Comparison of ENCODE assay signal across 8 cellular contexts in the genomic region with DNA sequence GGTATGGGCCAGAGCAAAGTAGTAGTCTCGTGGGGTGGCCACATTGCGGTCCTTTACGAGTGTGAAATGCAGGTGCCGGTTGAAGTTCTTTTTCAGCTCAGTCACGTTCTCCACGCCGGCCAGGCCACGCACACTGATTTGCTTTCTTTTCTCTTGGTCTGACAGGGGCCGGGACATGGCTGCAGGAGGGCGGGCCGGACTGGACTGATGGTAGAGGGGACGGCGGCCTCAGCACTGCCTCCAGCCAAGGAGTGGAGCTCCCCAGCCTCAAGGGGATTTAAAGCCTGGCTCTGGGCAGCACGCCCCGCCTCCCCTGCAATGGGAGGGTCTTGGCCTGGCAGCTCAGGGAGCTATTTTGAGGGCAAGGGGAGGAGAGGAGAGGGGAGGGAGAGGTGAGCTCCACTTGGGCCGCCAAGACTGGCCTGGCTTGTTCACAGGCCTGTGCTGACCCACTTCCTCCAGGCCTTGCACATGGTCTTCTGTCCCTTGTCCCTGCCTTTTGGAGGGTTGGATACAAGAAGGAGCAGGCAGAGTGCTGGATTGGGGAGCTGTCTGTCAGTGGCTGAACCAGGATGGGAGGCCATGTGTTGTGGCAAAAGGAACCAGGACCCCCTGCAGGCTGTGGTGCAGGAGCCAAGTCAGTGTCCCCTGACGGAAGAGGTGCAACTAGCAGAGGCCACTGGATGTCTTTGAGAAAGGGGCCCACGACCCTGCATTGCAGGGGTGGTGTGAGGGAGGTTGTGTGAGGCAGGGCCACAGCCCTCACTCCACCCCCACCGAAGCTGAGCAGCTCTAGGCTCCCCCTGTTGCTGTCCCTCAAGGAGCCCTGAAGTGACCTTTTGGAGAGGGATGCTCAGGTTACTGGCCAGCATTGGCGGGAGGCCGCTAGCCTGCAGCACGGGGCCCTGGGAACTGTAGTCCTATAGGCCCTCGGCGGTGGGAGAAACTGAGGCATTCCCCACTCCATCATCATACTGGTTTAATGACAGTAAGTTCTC. TPM values are rescaled to one million over a fixed set of nuclear protein-coding genes. Genes with fewer than 3 reads are reported as not detected.
DNase-seq lines count a peak whose midpoint lies in the region; ATAC-seq, FAIRE-seq and TF ChIP-seq lines count a peak whose summit lies in the region.

A gene (minus strand): TSS at position 253 of the 998 bp plus-strand sequence. CDS start 76 bp downstream, at position 177.

- no peak for DNase-seq in T-helper 1 cell
- peak in 3 of 4 donors; percentile 27 to 51 (median 51) for DNase-seq in body of pancreas
- no peak for DNase-seq in left lobe of liver (ENCODE audit: low spot score)
- DNase-seq in suprapubic skin (ENCODE audit: low spot score in 2 of 2) = peak in 1 of 2 donors; percentile 51
- no peak for DNase-seq in DMS153 treated with DMSO at 0.1 percent for 48 hours (lab: John Stamatoyannopoulos, UW; ENCODE audit: unreplicated experiment)
- no peak for DNase-seq in H54 (ENCODE audit: insufficient read length, low spot score)
- DNase-seq in AG20443 (ENCODE audit: low spot score) = no peak

- 66 to 75% methylated on average over 20 to 24 of the region's 24 CpGs for WGBS in body of pancreas, 2 donors
- WGBS in suprapubic skin = 64% methylated on average over 8 of the region's 24 CpGs

- H3K4me1 Mint-ChIP-seq in T-helper 1 cell treated with Interleukin-12 subunit alpha and Interleukin-12 subunit beta and Interleukin-4 antibody, amounts not matched to agents 30 μg/mL and 1 μg/mL, for 36 hours (ENCODE audit: low read depth) = peaks cover 45% of the 10 kb centered on the region

- no peaks in the 10 kb centered on the region for H3K9me3 ChIP-seq in body of pancreas
- H3K9me3 ChIP-seq in suprapubic skin = no peaks in the 10 kb centered on the region

- peaks cover 4 to 6% of the 10 kb centered on the region in 2 donors for H3K36me3 ChIP-seq in body of pancreas (replicated peaks in 1 of 2; ENCODE audit: insufficient read depth in 1 of 2, low read depth in 2 of 2)
- peaks cover 25% of the 10 kb centered on the region for H3K36me3 ChIP-seq in suprapubic skin

- peak within 1 kb of the TSS; percentile 55 for H3K4me3 Mint-ChIP-seq in T-helper 1 cell treated with Interleukin-12 subunit alpha and Interleukin-12 subunit beta and Interleukin-4 antibody, amounts not matched to agents 30 μg/mL and 1 μg/mL, for 36 hours

- no peaks in the 10 kb centered on the region for H3K9me3 Mint-ChIP-seq in T-helper 1 cell treated with Interleukin-12 subunit alpha and Interleukin-12 subunit beta and Interleukin-4 antibody, amounts not matched to agents 30 μg/mL and 1 μg/mL, for 36 hours

- TF ChIP-seq CTCF in body of pancreas (IDR thresholded peaks at IDR 0.05) = no peak
- no peak for TF ChIP-seq CTCF in suprapubic skin (IDR thresholded peaks at IDR 0.05)

- no peak for TF ChIP-seq EP300 in suprapubic skin (IDR thresholded peaks at IDR 0.05)

- H3K27ac ChIP-seq in body of pancreas = no peak within 1 kb of the TSS
- H3K27ac ChIP-seq in suprapubic skin = no peak within 1 kb of the TSS

- H3K27me3 ChIP-seq in body of pancreas = no peaks in the 10 kb centered on the region
- no peaks in the 10 kb centered on the region for H3K27me3 ChIP-seq in suprapubic skin

- peak; percentile 33 for ATAC-seq in body of pancreas
- ATAC-seq in left lobe of liver = peak; percentile 35

- no peak for TF ChIP-seq POLR2A in body of pancreas (IDR thresholded peaks at IDR 0.05)
- no peak for TF ChIP-seq POLR2A in suprapubic skin (IDR thresholded peaks at IDR 0.05)
- no peak for TF ChIP-seq POLR2A in H54 (IDR thresholded peaks at IDR 0.05; ENCODE audit: low read depth, low read length)

- H3K27ac Mint-ChIP-seq in T-helper 1 cell treated with Interleukin-12 subunit alpha and Interleukin-12 subunit beta and Interleukin-4 antibody, amounts not matched to agents 30 μg/mL and 1 μg/mL, for 36 hours = peak within 1 kb of the TSS; percentile 96

- H3K4me3 ChIP-seq in body of pancreas (no peak within 1 kb of the TSS), suprapubic skin (peak within 1 kb of the TSS; percentile 13)

- FAIRE-seq in H54 (lab: Jason Lieb, UNC) = no peak

- no peaks in the 10 kb centered on the region for H3K27me3 Mint-ChIP-seq in T-helper 1 cell treated with Interleukin-12 subunit alpha and Interleukin-12 subunit beta and Interleukin-4 antibody, amounts not matched to agents 30 μg/mL and 1 μg/mL, for 36 hours (ENCODE audit: low read depth)

- intact Hi-C loops in body of pancreas (cut with DNase I) = no loop called here

- peaks cover 9% of the 10 kb centered on the region for H3K4me1 ChIP-seq in body of pancreas
- H3K4me1 ChIP-seq in suprapubic skin = peaks cover 40% of the 10 kb centered on the region

- peaks cover 40% of the 10 kb centered on the region for H3K36me3 Mint-ChIP-seq in T-helper 1 cell treated with Interleukin-12 subunit alpha and Interleukin-12 subunit beta and Interleukin-4 antibody, amounts not matched to agents 30 μg/mL and 1 μg/mL, for 36 hours (ENCODE audit: low read depth)

RNA-seq across cellular contexts. Expression of the gene that starts here (rescaled TPM):
- total RNA-seq in body of pancreas = 1 to 10 TPM in 1 of 2 donors, under 1 TPM in 1; 0.78 to 4.3 TPM
- 0.28 TPM for total RNA-seq in left lobe of liver
- 1 to 10 TPM; 1.1 to 2.7 (median 1.2) TPM for total RNA-seq in suprapubic skin

Comparison
In these comparisons a context has a peak if more than half of its experiments do, and no peak if none do; other contexts are left out.
1. Peak in ATAC-seq in left lobe of liver; RNA of the gene not detected or under 1 TPM.
2. DNase-seq: peak in body of pancreas (3 of 4); none in T-helper 1 cell (0 of 5), left lobe of liver (single experiment), DMS153 treated with DMSO at 0.1 percent for 48 hours (single experiment), H54 (single experiment) and AG20443 (single experiment).